Comparison of ENCODE assay signal across 8 cellular contexts in genomic region chr7:767941-768729, GRCh38. TPM values are rescaled to one million over a fixed set of nuclear protein-coding genes. Genes with fewer than 3 reads are reported as not detected.
A peak's percentile ranks its signal among the peaks of the same experiment; 100 is the strongest.
DNase-seq lines count a peak whose midpoint lies in the region; ATAC-seq and TF ChIP-seq lines count a peak whose summit lies in the region.

No MANE protein-coding gene starts in this region.

- ATAC-seq in T-cell (replicated peaks in 1 of 4), result peak in 3 of 4 experiments; percentile 62 to 71 (median 70)
- peak; percentile 12 for ATAC-seq in gastroesophageal sphincter
- no peak for ATAC-seq in GM21423 (IDR thresholded peaks at IDR 0.05; ENCODE audit: unreplicated experiment)

- WGBS in gastroesophageal sphincter (ENCODE audit: low coverage in 1 of 2), 2 donors, result 86 to 87% methylated on average over 10 to 29 of the region's 65 CpGs

- no peak overlapping the region for H3K4me3 Mint-ChIP-seq in activated T-cell treated with anti-CD3 and anti-CD28 coated beads, Interleukin-2, amount 50 U/mL, for 24 hours
- peak overlapping the region in 1 of 3 donors; percentile 64 for H3K4me3 Mint-ChIP-seq in T-cell

- peak overlapping the region in 1 of 2 donors; percentile 6 for H3K4me3 ChIP-seq in gastroesophageal sphincter
- H3K4me3 ChIP-seq in subcutaneous abdominal adipose tissue (ENCODE audit: low read depth in 1 of 5, low read length in 5 of 5), result peak overlapping the region; percentile 40 to 68 (median 42)

- peak overlapping the region in 1 of 5 donors; percentile 47 for H3K9ac ChIP-seq in subcutaneous abdominal adipose tissue (ENCODE audit: low read length in 5 of 5)

- H3K27me3 ChIP-seq in gastroesophageal sphincter, result no peaks in the 10 kb centered on the region
- H3K27me3 ChIP-seq in subcutaneous abdominal adipose tissue (ENCODE audit: control insufficient read depth in 5 of 5, insufficient read depth in 4 of 5, low read length in 5 of 5), result no peaks in the 10 kb centered on the region

- H3K36me3 ChIP-seq in gastroesophageal sphincter, result peaks cover 0 to 49% of the 10 kb centered on the region in 2 donors
- H3K36me3 ChIP-seq in subcutaneous abdominal adipose tissue (ENCODE audit: control insufficient read depth in 5 of 5, insufficient read depth in 5 of 5, low read length in 5 of 5), result peaks cover 0 to 64% (median 35%) of the 10 kb centered on the region in 5 donors

- CTCF ChIA-PET in T-cell (lab: Charles Lee), result interaction anchor here in 1 of 2 donors (0.7 kb wide), 1 partner anchor 29 kb away, joined by 3 read pairs; no protein-coding TSS in a partner anchor

- H3K27ac Mint-ChIP-seq in activated T-cell treated with anti-CD3 and anti-CD28 coated beads, Interleukin-2, amount 50 U/mL, for 24 hours, result peak overlapping the region; percentile 40
- H3K27ac Mint-ChIP-seq in T-cell, result no peak overlapping the region

- no peak for TF ChIP-seq EP300 in gastroesophageal sphincter (IDR thresholded peaks at IDR 0.05)

- H3K9me3 ChIP-seq in gastroesophageal sphincter (no peaks in the 10 kb centered on the region), subcutaneous abdominal adipose tissue (ENCODE audit: control insufficient read depth in 5 of 5, low read length in 5 of 5) (no peaks in the 10 kb centered on the region)

- H3K27ac ChIP-seq in gastroesophageal sphincter (peak overlapping the region in 3 of 4 donors; percentile 67 to 90 (median 72)), subcutaneous abdominal adipose tissue (ENCODE audit: low read depth, low read length) (peak overlapping the region; percentile 71)

- DNase-seq in activated T-cell treated with anti-CD3 and anti-CD28 coated beads, Interleukin-2, amount 50 U/mL, for 24 hours, result no peak
- DNase-seq in activated T-cell treated with anti-CD3 and anti-CD28 coated beads for 4 hours, result no peak
- DNase-seq in T-cell, result no peak
- DNase-seq in DMS114 treated with DMSO at 0.1 percent for 48 hours (lab: John Stamatoyannopoulos, UW; ENCODE audit: unreplicated experiment), result no peak
- no peak for DNase-seq in NCI-H1930 (lab: John Stamatoyannopoulos, UW)

- peaks cover 0 to 49% (median 16%) of the 10 kb centered on the region in 3 donors for H3K4me1 ChIP-seq in gastroesophageal sphincter
- H3K4me1 ChIP-seq in subcutaneous abdominal adipose tissue (ENCODE audit: control insufficient read depth in 5 of 5, insufficient read depth in 5 of 5, low read length in 5 of 5), result peaks cover 3 to 28% (median 25%) of the 10 kb centered on the region in 5 donors

- H3K9me3 Mint-ChIP-seq in activated T-cell treated with anti-CD3 and anti-CD28 coated beads, Interleukin-2, amount 50 U/mL, for 24 hours, result no peaks in the 10 kb centered on the region
- no peaks in the 10 kb centered on the region for H3K9me3 Mint-ChIP-seq in T-cell

- no peak for TF ChIP-seq CTCF in gastroesophageal sphincter (IDR thresholded peaks at IDR 0.05)

- H3K27me3 Mint-ChIP-seq in activated T-cell treated with anti-CD3 and anti-CD28 coated beads, Interleukin-2, amount 50 U/mL, for 24 hours, result no peaks in the 10 kb centered on the region
- H3K27me3 Mint-ChIP-seq in T-cell, result no peaks in the 10 kb centered on the region

- no peaks in the 10 kb centered on the region for H3K4me1 Mint-ChIP-seq in activated T-cell treated with anti-CD3 and anti-CD28 coated beads, Interleukin-2, amount 50 U/mL, for 24 hours (ENCODE audit: low read depth)
- H3K4me1 Mint-ChIP-seq in T-cell, result peaks cover 0 to 2% (median 0%) of the 10 kb centered on the region in 3 donors

- H3K36me3 Mint-ChIP-seq in activated T-cell treated with anti-CD3 and anti-CD28 coated beads, Interleukin-2, amount 50 U/mL, for 24 hours (ENCODE audit: low read depth), result peaks cover 92% of the 10 kb centered on the region
- peaks cover 17% of the 10 kb centered on the region for H3K36me3 Mint-ChIP-seq in T-cell

- POLR2A ChIA-PET in T-cell (lab: Charles Lee), result interaction anchor here in 1 of 2 donors (0.7 kb wide), 1 partner anchor 316 kb away, joined by 5 read pairs; no protein-coding TSS in a partner anchor

- TF ChIP-seq POLR2A in gastroesophageal sphincter (IDR thresholded peaks at IDR 0.05), result no peak

RNA-seq across cellular contexts. Expression of gene PRKAR1B, which starts 41.1 kb away (rescaled TPM):
- 10 to 100 TPM; 20.7 to 35.4 (median 24.4) TPM for total RNA-seq in T-cell
- total RNA-seq in gastroesophageal sphincter, result 10 to 100 TPM; 11.6 to 39.1 (median 24.8) TPM

RNA-seq across cellular contexts. Expression of gene DNAAF5, which starts 41.6 kb away (rescaled TPM):
- 10 to 100 TPM; 12.8 to 21.4 (median 17.1) TPM for total RNA-seq in T-cell
- 10 to 100 TPM; 17.4 to 36.4 (median 21.7) TPM for total RNA-seq in gastroesophageal sphincter
